ENCODE assay signal across 8 cellular contexts in the genomic region with DNA sequence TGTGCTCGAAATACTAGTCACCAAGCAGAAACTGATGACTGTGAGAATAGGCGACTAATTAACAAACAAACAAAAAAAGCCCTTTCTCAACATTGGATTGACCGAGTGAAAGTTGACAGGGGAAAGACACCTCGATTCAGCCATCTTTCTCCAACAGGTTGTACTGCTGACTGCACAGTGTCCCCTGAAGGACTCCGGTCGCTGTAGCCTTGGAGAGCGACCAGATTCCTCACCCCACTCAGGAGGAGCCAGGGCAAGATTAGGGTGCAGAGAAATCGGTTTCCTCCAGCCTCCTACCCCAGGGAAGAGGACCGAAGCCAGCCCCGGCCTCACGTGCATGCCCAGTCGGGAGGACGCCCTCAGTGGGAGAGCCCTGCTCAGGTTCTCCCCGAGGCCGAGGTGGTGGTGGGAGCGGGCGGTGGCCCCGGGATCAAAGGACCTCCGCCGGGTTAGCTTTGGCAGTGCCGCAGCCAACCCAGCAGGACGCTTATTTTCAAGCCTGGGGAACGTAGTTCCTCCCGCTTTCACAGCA. TPM values are rescaled to one million over a fixed set of nuclear protein-coding genes. Genes with fewer than 3 reads are reported as not detected.
DNase-seq lines count a peak whose midpoint lies in the region; ATAC-seq and TF ChIP-seq lines count a peak whose summit lies in the region.

No MANE protein-coding gene starts in this region.

- peak; percentile 28 for ATAC-seq in Right ventricle myocardium inferior
- peak; percentile 24 for ATAC-seq in HG02885 (IDR thresholded peaks at IDR 0.05; ENCODE audit: poor library complexity, unreplicated experiment)

- H3K4me3 Mint-ChIP-seq in activated naive CD4-positive, alpha-beta T cell treated with anti-CD3 and anti-CD28 coated beads, Interleukin-2, amount 50 U/mL, for 24 hours = peak overlapping the region; percentile 95
- H3K4me3 Mint-ChIP-seq in osteocyte (ENCODE audit: unreplicated experiment) = peak overlapping the region; percentile 88

- DNase-seq in Right ventricle myocardium inferior (ENCODE audit: missing footprints) (peak; percentile 79), cardiac septum (ENCODE audit: low spot score) (no peak), NCI-H2107 (lab: John Stamatoyannopoulos, UW) (peak; percentile 3), head of caudate nucleus (peak in 25 of 42 donors; percentile 9 to 77 (median 56)), osteocyte (ENCODE audit: extremely low spot score, unreplicated experiment) (no peak), glomerular visceral epithelial cell (ENCODE audit: extremely low spot score) (no peak)

- peak overlapping the region; percentile 93 for H3K27ac Mint-ChIP-seq in activated naive CD4-positive, alpha-beta T cell treated with anti-CD3 and anti-CD28 coated beads, Interleukin-2, amount 50 U/mL, for 24 hours
- peak overlapping the region; percentile 99 for H3K27ac Mint-ChIP-seq in osteocyte (ENCODE audit: unreplicated experiment)

- H3K27me3 Mint-ChIP-seq in activated naive CD4-positive, alpha-beta T cell treated with anti-CD3 and anti-CD28 coated beads, Interleukin-2, amount 50 U/mL, for 24 hours = no peaks in the 10 kb centered on the region
- no peaks in the 10 kb centered on the region for H3K27me3 Mint-ChIP-seq in osteocyte (ENCODE audit: unreplicated experiment)

- no peaks in the 10 kb centered on the region for H3K9me3 Mint-ChIP-seq in activated naive CD4-positive, alpha-beta T cell treated with anti-CD3 and anti-CD28 coated beads, Interleukin-2, amount 50 U/mL, for 24 hours
- H3K9me3 Mint-ChIP-seq in osteocyte (ENCODE audit: unreplicated experiment) = no peaks in the 10 kb centered on the region

- intact Hi-C loops in Right ventricle myocardium inferior (cut with DNase I) = loop anchor here (2.0 to 10.0 kb wide), 3 partner anchors 61 to 737 kb away; partner anchors contain the start of gene METAP1
- intact Hi-C loops in cardiac septum (cut with DNase I) = loop anchor here (2.0 to 5.0 kb wide), 3 partner anchors 118 to 737 kb away; partner anchors contain the start of genes EIF4E, METAP1 and STPG2
- intact Hi-C loops in head of caudate nucleus (cut with DNase I) = loop anchor here (5.0 to 10.0 kb wide), 2 partner anchors 118 to 665 kb away; partner anchors contain the start of genes EIF4E and STPG2

- no peak for TF ChIP-seq CTCF in osteocyte (IDR thresholded peaks at IDR 0.05)

- H3K4me1 Mint-ChIP-seq in activated naive CD4-positive, alpha-beta T cell treated with anti-CD3 and anti-CD28 coated beads, Interleukin-2, amount 50 U/mL, for 24 hours = peaks cover 52% of the 10 kb centered on the region
- H3K4me1 Mint-ChIP-seq in osteocyte (ENCODE audit: unreplicated experiment) = peaks cover 32% of the 10 kb centered on the region

- H3K36me3 Mint-ChIP-seq in activated naive CD4-positive, alpha-beta T cell treated with anti-CD3 and anti-CD28 coated beads, Interleukin-2, amount 50 U/mL, for 24 hours = no peaks in the 10 kb centered on the region
- no peaks in the 10 kb centered on the region for H3K36me3 Mint-ChIP-seq in osteocyte (ENCODE audit: unreplicated experiment)

RNA-seq across cellular contexts. Expression of gene RAP1GDS1, which starts 1.1 kb away (rescaled TPM):
- total RNA-seq in Right ventricle myocardium inferior = 14.0 TPM
- total RNA-seq in cardiac septum = 18.9 TPM
- total RNA-seq in osteocyte = 42.5 and 47.6 TPM in 2 replicates

Comparison
In these comparisons a context has a peak if more than half of its experiments do, and no peak if none do; other contexts are left out.
1. DNase-seq: peak in Right ventricle myocardium inferior (single experiment), NCI-H2107 (single experiment) and head of caudate nucleus (25 of 42); none in cardiac septum (single experiment), osteocyte (single experiment) and glomerular visceral epithelial cell (single experiment).